13 cellular contexts compared by ENCODE assay signal in genomic region chr16:85333744-85334640, GRCh38.
DNase-seq lines count a peak whose midpoint lies in the region; ATAC-seq and TF ChIP-seq lines count a peak whose summit lies in the region.
"Had no signal": no experiment of that assay in that cellular context is flagged by ENCODE, and none has a peak within 500 bp of the region (broad histone marks: within the 10 kb centered on the region; RNA-seq: fewer than 3 reads in every experiment).

No MANE protein-coding gene starts in this region.

- intact Hi-C loops in heart right ventricle (cut with DNase I) = no loop called here
- intact Hi-C loops in left ventricle myocardium superior (cut with micrococcal nuclease) = no loop called here
- intact Hi-C loops in colonic mucosa (cut with DNase I) = no loop called here

- H3K27me3 ChIP-seq in heart right ventricle (peaks cover 0 to 18% (median 0%) of the 10 kb centered on the region in 7 donors), colonic mucosa (no peaks in the 10 kb centered on the region), mucosa of rectum (ENCODE audit: control insufficient read depth in 2 of 2, insufficient read depth in 2 of 2, low read length in 2 of 2) (no peaks in the 10 kb centered on the region)
- H3K27me3 ChIP-seq: brain microvascular endothelial cell had no signal

- DNase-seq in heart right ventricle (no peak), left ventricle myocardium superior (no peak), colonic mucosa (no peak), NCI-H446 treated with DMSO at 0.1 percent for 48 hours (lab: John Stamatoyannopoulos, UW) (no peak), NCI-H524 (lab: John Stamatoyannopoulos, UW) (no peak), NCI-H2196 (lab: John Stamatoyannopoulos, UW; ENCODE audit: unreplicated experiment) (no peak), ACHN (no peak)
- DNase-seq: activated CD4-positive, CD25-positive, alpha-beta regulatory T cell; brain microvascular endothelial cell; NCI-H1417 treated with DMSO at 0.1 percent for 48 hours; T-helper 1 cell; tibial artery had no signal

- peak overlapping the region; percentile 30 to 82 for H3K9ac ChIP-seq in colonic mucosa (ENCODE audit: low read depth in 2 of 2, low read length in 2 of 2)
- H3K9ac ChIP-seq in mucosa of rectum (ENCODE audit: low read depth in 1 of 2, low read length in 2 of 2) = peak overlapping the region in 1 of 2 donors; percentile 68

- H3K4me1 ChIP-seq in heart right ventricle = peaks cover 0 to 38% (median 17%) of the 10 kb centered on the region in 9 donors
- H3K4me1 ChIP-seq in colonic mucosa = peaks cover 25% of the 10 kb centered on the region
- H3K4me1 ChIP-seq in mucosa of rectum (ENCODE audit: control insufficient read depth in 2 of 2, insufficient read depth in 2 of 2, low read length in 2 of 2) = peaks cover 37 to 65% of the 10 kb centered on the region in 2 donors

- in situ Hi-C loops in ACHN (cut with HindIII; ENCODE audit: low pct_ligation_motif_present, low pct_unique_long_range_greater_than_20kb, low sequenced_read_pairs) = no loop called here

- TF ChIP-seq CTCF in heart right ventricle (IDR thresholded peaks at IDR 0.05) (no peak), colonic mucosa (IDR thresholded peaks at IDR 0.05) (no peak)

- peak in 5 of 8 donors; percentile 33 to 47 (median 36) for ATAC-seq in heart right ventricle
- no peak for ATAC-seq in left ventricle myocardium superior

- H3K9me3 ChIP-seq in heart right ventricle (no peaks in the 10 kb centered on the region), colonic mucosa (no peaks in the 10 kb centered on the region), mucosa of rectum (ENCODE audit: control insufficient read depth in 2 of 2, low read length in 2 of 2) (no peaks in the 10 kb centered on the region)
- H3K9me3 ChIP-seq: tibial artery had no signal

- 74 to 84% methylated on average over 29 of the region's 29 CpGs for WGBS in heart right ventricle, 2 donors

- H3K4me3 ChIP-seq in heart right ventricle (no peak overlapping the region), colonic mucosa (no peak overlapping the region), mucosa of rectum (ENCODE audit: low read length in 2 of 2) (peak overlapping the region in 1 of 2 donors; percentile 43)
- H3K4me3 ChIP-seq: tibial artery had no signal

- H3K27ac ChIP-seq in heart right ventricle (no peak overlapping the region), colonic mucosa (peak overlapping the region; percentile 83), mucosa of rectum (ENCODE audit: low read depth in 2 of 2, low read length in 2 of 2) (peak overlapping the region; percentile 90 to 92)
- H3K27ac ChIP-seq: brain microvascular endothelial cell, tibial artery had no signal

- no peaks in the 10 kb centered on the region for H3K36me3 ChIP-seq in heart right ventricle
- H3K36me3 ChIP-seq in colonic mucosa = no peaks in the 10 kb centered on the region
- no peaks in the 10 kb centered on the region for H3K36me3 ChIP-seq in mucosa of rectum (ENCODE audit: control insufficient read depth in 2 of 2, insufficient read depth in 2 of 2, low read length in 2 of 2)
- H3K36me3 ChIP-seq: brain microvascular endothelial cell, tibial artery had no signal

Comparison
In these comparisons a context has a peak if more than half of its experiments do, and no peak if none do; other contexts are left out.
1. H3K27ac ChIP-seq: peak in colonic mucosa (single experiment) and mucosa of rectum (2 of 2); none in heart right ventricle (0 of 10).